In genomic region chr1:158145173-158145719, GRCh38 we compare ENCODE assay signal across 12 cellular contexts. TPM values are rescaled to one million over a fixed set of nuclear protein-coding genes. Genes with fewer than 3 reads are reported as not detected.
A peak's percentile ranks its signal among the peaks of the same experiment; 100 is the strongest.
DNase-seq lines count a peak whose midpoint lies in the region; ATAC-seq and TF ChIP-seq lines count a peak whose summit lies in the region.
"Had no signal": no experiment of that assay in that cellular context is flagged by ENCODE, and none has a peak within 500 bp of the region (broad histone marks: within the 10 kb centered on the region; RNA-seq: fewer than 3 reads in every experiment).

No MANE protein-coding gene starts in this region.

- no peaks in the 10 kb centered on the region for H3K27me3 ChIP-seq in stomach

- H3K27ac ChIP-seq in HEK293 (ENCODE audit: extremely low read depth, low read depth, low read length) (no peak overlapping the region), stomach (peak overlapping the region in 3 of 5 donors; percentile 11 to 52 (median 29))
- H3K27ac ChIP-seq: lower lobe of right lung had no signal

- CTCF ChIA-PET in HEK293 (lab: Yijun Ruan, JAX), result interaction anchor here (0.6 to 1.4 kb wide), 3 partner anchors 20 to 576 kb away, joined by 3 to 6 read pairs (median 4); no protein-coding TSS in a partner anchor

- no peak for TF ChIP-seq EP300 in stomach (IDR thresholded peaks at IDR 0.05)

- ATAC-seq in HG02642 (IDR thresholded peaks at IDR 0.05; ENCODE audit: poor library complexity, unreplicated experiment), result no peak
- ATAC-seq in HG02798 (IDR thresholded peaks at IDR 0.05; ENCODE audit: poor library complexity, unreplicated experiment), result no peak
- ATAC-seq: lower lobe of right lung; stimulated activated naive CD8-positive, alpha-beta T cell treated with anti-CD3 and anti-CD28 coated beads, Interleukin-15, Interleukin-2, amounts not matched to agents 100 U/mL and 50 U/mL, for 24 hours had no signal

- H3K4me1 ChIP-seq in HEK293 (ENCODE audit: control insufficient read depth, insufficient read depth, low read length), result no peaks in the 10 kb centered on the region
- H3K4me1 ChIP-seq in stomach, result peaks cover 3 to 13% (median 8%) of the 10 kb centered on the region in 4 donors

- H3K36me3 ChIP-seq in HEK293 (ENCODE audit: control insufficient read depth in 2 of 2, insufficient read depth in 1 of 2, low read length in 2 of 2) (no peaks in the 10 kb centered on the region), stomach (no peaks in the 10 kb centered on the region)
- H3K36me3 ChIP-seq: lower lobe of right lung had no signal

- H3K4me3 ChIP-seq in HEK293 (ENCODE audit: low read depth, low read length) (no peak overlapping the region), stomach (no peak overlapping the region)
- H3K4me3 ChIP-seq: lower lobe of right lung had no signal

- DNase-seq in astrocyte of the hippocampus (ENCODE audit: low read depth, low spot score) (peak; percentile 71), glomerular visceral epithelial cell (ENCODE audit: extremely low spot score) (peak; percentile 42), stomach (no peak)
- no peak for DNase-seq in activated CD4-positive, alpha-beta T cell treated with anti-CD3 and anti-CD28 coated beads, Interleukin-2, amount 50 U/mL, for 4 hours
- DNase-seq in stimulated activated CD4-positive, alpha-beta T cell treated with anti-CD3 and anti-CD28 coated beads, Interleukin-4, amount 100 ng/mL, for 24 hours, result no peak
- DNase-seq: lower lobe of right lung; NCI-H524; stimulated activated naive CD8-positive, alpha-beta T cell treated with anti-CD3 and anti-CD28 coated beads, Interleukin-15, Interleukin-2, amounts not matched to agents 100 U/mL and 50 U/mL, for 24 hours; T-helper 1 cell had no signal

- intact Hi-C loops in stomach (cut with DNase I; ENCODE audit: low total_unique reads), result no loop called here

- TF ChIP-seq POLR2A in stomach (IDR thresholded peaks at IDR 0.05), result no peak

- H3K9me3 ChIP-seq in HEK293 (ENCODE audit: control insufficient read depth, insufficient read depth, low read depth, low read length) (no peaks in the 10 kb centered on the region), stomach (no peaks in the 10 kb centered on the region)
- H3K9me3 ChIP-seq: lower lobe of right lung had no signal

- TF ChIP-seq CTCF in HEK293 (tag by site-specific recombination; IDR thresholded peaks at IDR 0.05) (no peak), stomach (IDR thresholded peaks at IDR 0.05) (no peak)

- POLR2A ChIA-PET in HEK293 (lab: Yijun Ruan, JAX), result no interaction called here

TF ChIP-seq in HEK293, 187 proteins besides CTCF, POLR2A, EP300 and RAD21:
- TF ChIP-seq ZNF549 (tag by site-specific recombination; IDR thresholded peaks at IDR 0.05) (no peak), PRDM10 (tag by site-specific recombination; IDR thresholded peaks at IDR 0.05) (peak; percentile 97)
TF ChIP-seq in HEK293: peak in this region for 1.

RNA-seq across cellular contexts. Expression of gene CD1D, which starts 35.4 kb away (rescaled TPM):
- 1 to 10 TPM in 2 of 5 donors, not detected in 3; 1.9 to 2.6 TPM for total RNA-seq in stomach
- 1 to 10 TPM in 1 of 3 donors, under 1 TPM in 2; 0.93 to 2.1 (median 1.00) TPM for polyA plus RNA-seq in stomach

Comparison
In these comparisons a context has a peak if more than half of its experiments do, and no peak if none do; other contexts are left out.
1. DNase-seq: peak in astrocyte of the hippocampus (single experiment) and glomerular visceral epithelial cell (single experiment); none in stomach (single experiment), activated CD4-positive, alpha-beta T cell treated with anti-CD3 and anti-CD28 coated beads, Interleukin-2, amount 50 U/mL, for 4 hours (0 of 2) and stimulated activated CD4-positive, alpha-beta T cell treated with anti-CD3 and anti-CD28 coated beads, Interleukin-4, amount 100 ng/mL, for 24 hours (single experiment).